In genomic region chr14:100586153-100586519, GRCh38 we compare ENCODE assay signal across 9 cellular contexts. TPM values are rescaled to one million over a fixed set of nuclear protein-coding genes. Genes with fewer than 3 reads are reported as not detected.
A peak's percentile ranks its signal among the peaks of the same experiment; 100 is the strongest.
DNase-seq lines count a peak whose midpoint lies in the region; ATAC-seq, FAIRE-seq and TF ChIP-seq lines count a peak whose summit lies in the region.
"Had no signal": no experiment of that assay in that cellular context is flagged by ENCODE, and none has a peak within 500 bp of the region (broad histone marks: within the 10 kb centered on the region; RNA-seq: fewer than 3 reads in every experiment).

No MANE protein-coding gene starts in this region.

- no peak for ATAC-seq in HG02973 (IDR thresholded peaks at IDR 0.05; ENCODE audit: unreplicated experiment)

- H3K9me3 Mint-ChIP-seq in Calu3 (ENCODE audit: low read depth, unreplicated experiment) = no peaks in the 10 kb centered on the region

- TF ChIP-seq CTCF in Calu3 (IDR thresholded peaks at IDR 0.05; ENCODE audit: unreplicated experiment) (no peak), VCaP (conservative IDR thresholded peaks at IDR 0.05) (no peak), fibroblast of lung (conservative IDR thresholded peaks at IDR 0.05 in 1 of 2, IDR thresholded peaks at IDR 0.05 in 1 of 2; ENCODE audit: low read depth in 1 of 2, low read length in 2 of 2) (no peak)

- peaks cover 62% of the 10 kb centered on the region for H3K27me3 Mint-ChIP-seq in Calu3 (ENCODE audit: unreplicated experiment)

- no peak for FAIRE-seq in small intestine (lab: Jason Lieb, UNC)

- no peaks in the 10 kb centered on the region for H3K4me1 Mint-ChIP-seq in Calu3 (ENCODE audit: low read depth, unreplicated experiment)

- CTCF ChIA-PET in Calu3 (lab: Charles Lee) = no interaction called here

- H3K79me2 ChIP-seq in fibroblast of lung (ENCODE audit: control insufficient read depth, insufficient read depth, low read length) = no peaks in the 10 kb centered on the region

- no peak overlapping the region for H2AFZ ChIP-seq in fibroblast of lung (ENCODE audit: low read length)

- H3K27me3 ChIP-seq in fibroblast of lung (ENCODE audit: control insufficient read depth, insufficient read depth, low read length) (peaks cover 13% of the 10 kb centered on the region), small intestine (ENCODE audit: control insufficient read depth in 2 of 2, insufficient read depth in 2 of 2, low read length in 2 of 2) (peaks cover 0 to 13% of the 10 kb centered on the region in 2 donors)

- WGBS in small intestine, 3 donors = 17 to 19% (median 19%) methylated on average over 16 of the region's 16 CpGs

- peak overlapping the region; percentile 68 for H3K27ac ChIP-seq in VCaP
- H3K27ac ChIP-seq in fibroblast of lung (ENCODE audit: insufficient read depth, low read length) = no peak overlapping the region
- H3K27ac ChIP-seq in small intestine (ENCODE audit: low read depth in 1 of 2, low read length in 1 of 2) = no peak overlapping the region
- H3K27ac ChIP-seq: neutrophil had no signal

- H3K36me3 Mint-ChIP-seq in Calu3 (ENCODE audit: insufficient read depth, unreplicated experiment) = no peaks in the 10 kb centered on the region

- BruUV-seq in Calu3 (replicated peaks; lab: Mats Ljungman, UMichigan) = no TSS peak

- no peak for DNase-seq in Calu3
- DNase-seq in fibroblast of lung (ENCODE audit: low read depth in 2 of 2) = no peak
- peak; percentile 69 for DNase-seq in posterior vena cava (ENCODE audit: low spot score)
- DNase-seq in stimulated activated CD4-positive, alpha-beta T cell treated with anti-CD3 and anti-CD28 coated beads, Interleukin-15, amount 100 ng/mL, for 24 hours = no peak
- no peak for DNase-seq in small intestine
- DNase-seq in pons (ENCODE audit: low spot score) = no peak

- H4K20me1 ChIP-seq in fibroblast of lung (ENCODE audit: control insufficient read depth, extremely low read depth, insufficient read depth, low read length) = no peaks in the 10 kb centered on the region

- H3K4me3 ChIP-seq in fibroblast of lung (replicated peaks in 1 of 4; ENCODE audit: control extremely low read depth in 1 of 4, insufficient read depth in 1 of 4, low read depth in 3 of 4, low read length in 4 of 4) (peak overlapping the region in 2 of 4 experiments; percentile 39 to 48), small intestine (ENCODE audit: low read depth in 1 of 2, low read length in 2 of 2) (no peak overlapping the region)

- H3K4me3 Mint-ChIP-seq in Calu3 (ENCODE audit: low read depth, unreplicated experiment) = peak overlapping the region; percentile 50

- intact Hi-C loops in Calu3 (cut with micrococcal nuclease; ENCODE audit: unreplicated experiment) = no loop called here
- intact Hi-C loops in posterior vena cava (cut with DNase I) = no loop called here

- H3K9me3 ChIP-seq in fibroblast of lung (ENCODE audit: control insufficient read depth, insufficient read depth, low read depth, low read length) (no peaks in the 10 kb centered on the region), small intestine (ENCODE audit: control insufficient read depth, low read depth) (no peaks in the 10 kb centered on the region)
- H3K9me3 ChIP-seq: neutrophil had no signal

- peak overlapping the region; percentile 75 for H3K4me2 ChIP-seq in fibroblast of lung (ENCODE audit: extremely low read depth, insufficient read depth, low read length)

- no peak overlapping the region for H3K9ac ChIP-seq in fibroblast of lung (ENCODE audit: insufficient read depth, low read length)

- H3K4me1 ChIP-seq in fibroblast of lung (ENCODE audit: control insufficient read depth, extremely low read depth, insufficient read depth, low read length) = no peaks in the 10 kb centered on the region
- no peaks in the 10 kb centered on the region for H3K4me1 ChIP-seq in small intestine (ENCODE audit: control insufficient read depth in 2 of 2, insufficient read depth in 1 of 2, low read depth in 1 of 2, low read length in 1 of 2)

- no peak overlapping the region for H3K27ac Mint-ChIP-seq in Calu3 (ENCODE audit: unreplicated experiment)

- H3K36me3 ChIP-seq in fibroblast of lung (ENCODE audit: control insufficient read depth, insufficient read depth, low read length) = no peaks in the 10 kb centered on the region
- H3K36me3 ChIP-seq in small intestine (ENCODE audit: control insufficient read depth in 2 of 2, insufficient read depth in 2 of 2, low read length in 2 of 2) = no peaks in the 10 kb centered on the region
- H3K36me3 ChIP-seq: neutrophil had no signal

RNA-seq across cellular contexts. Expression of gene BEGAIN, which starts 1.1 kb away (rescaled TPM):
- 0.26 and 0.37 TPM in 2 replicates for total RNA-seq in Calu3 (2022)
- under 0.01 TPM in 2 replicates for total RNA-seq in fibroblast of lung
- 0.17 and 0.53 TPM in 2 replicates for polyA plus RNA-seq in fibroblast of lung
- 0.03 and 0.50 TPM in 2 replicates for polyA plus RNA-seq in fibroblast of lung (2012)
- not detected in 2 replicates for polyA minus RNA-seq in fibroblast of lung (ENCODE audit: low replicate concordance)
- 1 to 10 TPM in 1 of 2 donors, under 1 TPM in 1; 0.56 to 1.2 TPM for total RNA-seq in posterior vena cava
- 10 to 100 TPM in 1 of 3 donors, 1 to 10 TPM in 2; 1.3 to 13.5 (median 7.4) TPM for polyA plus RNA-seq in small intestine
